Comparison of ENCODE assay signal across 10 cellular contexts in the genomic region with DNA sequence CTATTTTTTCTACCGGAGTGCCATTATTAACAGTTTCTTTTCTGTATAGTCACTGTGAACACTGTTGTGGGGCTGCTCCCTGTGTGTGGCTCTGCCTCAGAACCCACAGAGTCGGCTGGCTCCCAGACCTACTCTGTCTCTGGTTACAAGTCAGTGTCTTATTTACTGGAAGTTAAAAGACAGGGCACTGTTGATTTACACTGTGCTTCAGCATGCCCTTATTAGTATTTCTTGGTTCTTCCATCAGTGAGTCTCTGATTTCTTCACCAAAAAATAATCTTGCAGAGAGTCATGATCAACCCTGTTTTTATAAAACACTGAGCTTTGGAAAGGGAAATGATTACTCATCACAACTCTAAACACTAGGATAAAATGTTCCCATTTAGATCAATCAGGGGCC.
DNase-seq lines count a peak whose midpoint lies in the region; ATAC-seq and TF ChIP-seq lines count a peak whose summit lies in the region.
"Had no signal": no experiment of that assay in that cellular context is flagged by ENCODE, and none has a peak within 500 bp of the region (broad histone marks: within the 10 kb centered on the region; RNA-seq: fewer than 3 reads in every experiment).

No MANE protein-coding gene starts in this region.

- H3K36me3 Mint-ChIP-seq in naive thymus-derived CD8-positive, alpha-beta T cell, result peaks cover 18 to 29% (median 28%) of the 10 kb centered on the region in 3 donors

- DNase-seq in AG04450 (ENCODE audit: low read depth, low spot score) (peak; percentile 52), dermis blood vessel endothelial cell (peak; percentile 49), NCI-H2107 treated with DMSO at 0.1 percent for 48 hours (lab: John Stamatoyannopoulos, UW; ENCODE audit: unreplicated experiment) (no peak), OCI-M1 (lab: John Stamatoyannopoulos, UW) (no peak), putamen (ENCODE audit: low spot score) (no peak)
- peak; percentile 10 for DNase-seq in Jurkat, Clone E6-1 (ENCODE audit: low read depth, low spot score)
- no peak for DNase-seq in naive thymus-derived CD8-positive, alpha-beta T cell
- DNase-seq: NCI-H524 treated with DMSO at 0.1 percent for 48 hours, right cardiac atrium had no signal

- ATAC-seq in naive thymus-derived CD8-positive, alpha-beta T cell, result no peak
- no peak for ATAC-seq in GM19467 (IDR thresholded peaks at IDR 0.05; ENCODE audit: unreplicated experiment)

- H3K4me3 Mint-ChIP-seq in naive thymus-derived CD8-positive, alpha-beta T cell, result peak overlapping the region in 4 of 10 donors; percentile 12 to 46 (median 24)

- peak overlapping the region; percentile 79 for H3K27ac ChIP-seq in AG04450 (ENCODE audit: low read depth, low read length)

- no peaks in the 10 kb centered on the region for H3K27me3 Mint-ChIP-seq in naive thymus-derived CD8-positive, alpha-beta T cell

- no peak for TF ChIP-seq CTCF in AG04450 (IDR thresholded peaks at IDR 0.05; ENCODE audit: low read depth, low read length)

- H3K4me1 Mint-ChIP-seq in naive thymus-derived CD8-positive, alpha-beta T cell, result peaks cover 31 to 73% (median 65%) of the 10 kb centered on the region in 4 donors

- H3K27me3 ChIP-seq in AG04450 (ENCODE audit: control insufficient read depth, insufficient read depth, low read length), result no peaks in the 10 kb centered on the region

- no peak overlapping the region for H3K4me3 ChIP-seq in AG04450 (ENCODE audit: low read depth, low read length)
- no peak overlapping the region for H3K4me3 ChIP-seq in Jurkat, Clone E6-1 (ENCODE audit: low read length)

- POLR2A ChIA-PET in AG04450 (lab: Yijun Ruan, JAX), result interaction anchor here (0.8 kb wide), 1 partner anchor 91 kb away, joined by 9 read pairs; no protein-coding TSS in a partner anchor
- POLR2A ChIA-PET in naive thymus-derived CD8-positive, alpha-beta T cell (lab: Charles Lee), result no interaction called here

- H3K9me3 Mint-ChIP-seq in naive thymus-derived CD8-positive, alpha-beta T cell, result peaks cover 0 to 19% (median 10%) of the 10 kb centered on the region in 9 donors

- H3K27ac Mint-ChIP-seq in naive thymus-derived CD8-positive, alpha-beta T cell, result peak overlapping the region in 7 of 10 donors; percentile 1 to 61 (median 35)

- CTCF ChIA-PET in AG04450 (lab: Charles Lee), result no interaction called here

- H3K9me3 ChIP-seq in AG04450 (ENCODE audit: control insufficient read depth, insufficient read depth, low read length), result no peaks in the 10 kb centered on the region

Comparison
In these comparisons a context has a peak if more than half of its experiments do, and no peak if none do; other contexts are left out.
1. DNase-seq: peak in AG04450 (single experiment), Jurkat, Clone E6-1 (single experiment) and dermis blood vessel endothelial cell (single experiment); none in naive thymus-derived CD8-positive, alpha-beta T cell (0 of 10), NCI-H2107 treated with DMSO at 0.1 percent for 48 hours (single experiment), OCI-M1 (single experiment) and putamen (single experiment).